In genomic region chr2:105645971-105646370, GRCh38 we compare ENCODE assay signal across 12 cellular contexts.
DNase-seq lines count a peak whose midpoint lies in the region; ATAC-seq and TF ChIP-seq lines count a peak whose summit lies in the region.
"Had no signal": no experiment of that assay in that cellular context is flagged by ENCODE, and none has a peak within 500 bp of the region (broad histone marks: within the 10 kb centered on the region; RNA-seq: fewer than 3 reads in every experiment).

No MANE protein-coding gene starts in this region.

- no peak for TF ChIP-seq CTCF in VCaP (conservative IDR thresholded peaks at IDR 0.05)
- no peak for TF ChIP-seq CTCF in fibroblast of villous mesenchyme (IDR thresholded peaks at IDR 0.05; ENCODE audit: insufficient read depth, low read depth, low read length)

- H4K20me1 ChIP-seq in BLaER1: no peaks in the 10 kb centered on the region

- H3K4me1 ChIP-seq in BLaER1: peaks cover 12% of the 10 kb centered on the region
- H3K4me1 ChIP-seq: BE2C, HAP-1 had no signal

- 0 out of 2 replicates have a peak overlapping the region, but pooled peaks have one; percentile 52 for H3K4me2 ChIP-seq in BLaER1

- no peaks in the 10 kb centered on the region for H3K9me3 ChIP-seq in BLaER1
- H3K9me3 ChIP-seq: BE2C, HAP-1 had no signal

- H3K27me3 ChIP-seq in BLaER1: no peaks in the 10 kb centered on the region
- H3K27me3 ChIP-seq: BE2C had no signal

- H3K36me3 ChIP-seq in BLaER1: no peaks in the 10 kb centered on the region
- H3K36me3 ChIP-seq: BE2C, HAP-1 had no signal

- no peak overlapping the region for H3K27ac ChIP-seq in BLaER1
- H3K27ac ChIP-seq in VCaP: peak overlapping the region; percentile 59

- no peak overlapping the region for H3K9ac ChIP-seq in BLaER1

- no peak for ATAC-seq in GM18909 (IDR thresholded peaks at IDR 0.05; ENCODE audit: poor library complexity, unreplicated experiment)
- ATAC-seq: CD8-positive, alpha-beta T cell had no signal

- H3K4me3 ChIP-seq in BLaER1 (no peak overlapping the region), fibroblast of villous mesenchyme (ENCODE audit: low read depth, low read length) (no peak overlapping the region)
- H3K4me3 ChIP-seq: HAP-1 had no signal

- DNase-seq in fibroblast of villous mesenchyme (ENCODE audit: low read depth): peak; percentile 2
- DNase-seq in pons (ENCODE audit: low spot score): peak; percentile 5
- no peak for DNase-seq in NCI-H1436 treated with DMSO at 0.1 percent for 48 hours (lab: John Stamatoyannopoulos, UW)
- no peak for DNase-seq in NCI-H748 (lab: John Stamatoyannopoulos, UW; ENCODE audit: unreplicated experiment)
- DNase-seq: BE2C; CD8-positive, alpha-beta T cell; COR-L47; GF-D8 had no signal

Comparison
In these comparisons a context has a peak if more than half of its experiments do, and no peak if none do; other contexts are left out.
1. DNase-seq: peak in fibroblast of villous mesenchyme (single experiment) and pons (single experiment); none in NCI-H1436 treated with DMSO at 0.1 percent for 48 hours (single experiment) and NCI-H748 (single experiment).